1 cellular context compared by ENCODE assay signal in the genomic region with DNA sequence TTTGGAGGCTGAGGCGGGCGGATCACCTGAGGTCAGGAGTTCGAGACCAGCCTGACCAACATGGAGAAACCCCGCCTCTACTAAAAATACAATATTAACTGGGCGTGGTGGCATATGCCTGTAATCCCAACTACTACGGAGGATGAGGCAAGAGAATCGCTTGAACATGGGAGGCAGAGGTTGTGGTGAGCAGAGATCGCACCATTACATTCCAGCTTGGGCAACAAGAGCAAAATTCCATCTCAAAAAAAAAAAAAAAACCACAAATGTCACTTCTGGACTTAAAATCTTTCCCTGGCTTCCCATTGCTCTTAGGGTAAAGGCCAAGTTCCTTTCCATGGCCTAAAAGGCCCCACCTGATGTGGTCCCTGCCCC. TPM values are rescaled to one million over a fixed set of nuclear protein-coding genes. Genes with fewer than 3 reads are reported as not detected.
"Had no signal": no experiment of that assay in that cellular context is flagged by ENCODE, and none has a peak within 500 bp of the region (broad histone marks: within the 10 kb centered on the region; RNA-seq: fewer than 3 reads in every experiment).

No MANE protein-coding gene starts in this region.

RNA-seq across cellular contexts. Expression of gene TTC39A, which starts 5.4 kb away (rescaled TPM):
- total RNA-seq: GM23248 had no signal
